24 cellular contexts compared by ENCODE assay signal in the genomic region with DNA sequence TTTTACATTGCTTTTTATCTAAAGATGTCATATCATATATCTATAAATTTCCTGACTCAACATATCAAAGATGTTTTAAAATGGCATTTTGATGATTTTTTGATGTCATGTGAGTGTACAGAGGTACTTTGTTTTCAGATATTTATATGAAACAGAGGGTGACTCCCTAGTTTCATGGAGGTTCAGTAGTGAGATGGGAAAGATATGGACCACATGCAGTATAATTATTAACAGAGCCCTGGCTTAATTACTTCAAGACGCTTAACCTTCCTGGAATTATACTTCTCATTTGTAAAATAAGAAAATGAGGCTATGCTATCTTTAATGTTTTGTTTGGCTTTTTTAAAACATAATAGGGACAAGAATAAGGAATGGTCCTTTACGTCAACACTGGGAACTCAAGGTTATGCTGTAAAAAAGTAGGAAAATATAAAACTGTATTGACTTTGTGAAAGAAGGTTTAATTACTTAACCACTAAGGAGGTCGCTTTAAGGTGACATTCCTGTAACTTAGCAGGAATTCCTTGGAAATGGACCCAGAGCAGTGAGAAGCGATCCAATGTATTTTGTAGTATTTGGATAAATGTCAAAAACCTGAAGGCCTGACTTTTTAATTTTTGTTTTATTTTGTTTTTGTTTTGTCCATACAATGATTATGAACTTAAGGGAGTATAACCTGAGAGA.
"Had no signal": no experiment of that assay in that cellular context is flagged by ENCODE, and none has a peak within 500 bp of the region (broad histone marks: within the 10 kb centered on the region; RNA-seq: fewer than 3 reads in every experiment).

No MANE protein-coding gene starts in this region.

- H3K4me3 ChIP-seq: adrenal gland, ascending aorta, colonic mucosa, dorsolateral prefrontal cortex, heart right ventricle, left ventricle myocardium inferior, thoracic aorta, vagina had no signal

- H3K4me3 Mint-ChIP-seq: activated naive CD8-positive, alpha-beta T cell; activated T-cell treated with anti-CD3 and anti-CD28 coated beads, Interleukin-2, amount 50 U/mL, for 4 hours; nephron progenitor cell; type B pancreatic cell had no signal

- H3K27me3 Mint-ChIP-seq: activated naive CD8-positive, alpha-beta T cell; type B pancreatic cell had no signal

- H3K36me3 ChIP-seq: adrenal gland, ascending aorta, colonic mucosa, heart right ventricle, left ventricle myocardium inferior, thoracic aorta, vagina had no signal

- H2AFZ ChIP-seq: parathyroid adenoma had no signal

- H3K4me1 ChIP-seq: adrenal gland, colonic mucosa, parathyroid adenoma, vagina had no signal

- H3K9ac ChIP-seq: parathyroid adenoma had no signal

- H3K79me2 ChIP-seq: parathyroid adenoma had no signal

- H3K9me3 Mint-ChIP-seq: activated T-cell treated with anti-CD3 and anti-CD28 coated beads, Interleukin-2, amount 50 U/mL, for 4 hours; type B pancreatic cell had no signal

- H3K9me3 ChIP-seq: adrenal gland, ascending aorta, colonic mucosa, heart right ventricle, left ventricle myocardium inferior, thoracic aorta, vagina had no signal

- H3K27ac ChIP-seq: adrenal gland, ascending aorta, colonic mucosa, dorsolateral prefrontal cortex, epithelial cell of prostate, left ventricle myocardium inferior, parathyroid adenoma, thoracic aorta, vagina had no signal

- ATAC-seq: activated T-cell treated with anti-CD3 and anti-CD28 coated beads, Interleukin-2, amount 50 U/mL, for 4 hours had no signal

- H3K36me3 Mint-ChIP-seq: activated naive CD8-positive, alpha-beta T cell; type B pancreatic cell had no signal

- DNase-seq: activated CD8-positive, alpha-beta memory T cell treated with anti-CD3 and anti-CD28 coated beads for 24 hours; activated CD8-positive, alpha-beta memory T cell treated with anti-CD3 and anti-CD28 coated beads, Interleukin-2, amount 50 U/mL, for 4 hours; activated naive CD4-positive, alpha-beta T cell; activated T-cell treated with anti-CD3 and anti-CD28 coated beads, Interleukin-2, amount 50 U/mL, for 4 hours; adrenal gland; colonic mucosa; dorsolateral prefrontal cortex; heart right ventricle; left ventricle myocardium inferior; mammary epithelial cell; nephron progenitor cell; small intestine; stimulated activated CD4-positive, alpha-beta T cell treated with anti-CD3 and anti-CD28 coated beads, Interleukin-15, amount 100 ng/mL, for 24 hours; stimulated activated CD8-positive, alpha-beta memory T cell treated with anti-CD3 and anti-CD28 coated beads, Interleukin-4, amount 100 ng/mL, for 48 hours; stimulated activated naive CD4-positive, alpha-beta T cell; T-helper 1 cell had no signal

- H3K27ac Mint-ChIP-seq: activated naive CD8-positive, alpha-beta T cell; activated T-helper 2 cell treated with anti-CD3 and anti-CD28 coated beads, Interferon-gamma antibody, Interleukin-2, Interleukin-4, amounts not matched to agents 10 μg/mL and 5 μg/mL and 100 μg/mL, durations not matched to agents 14 hours and 24 hours and 36 hours; nephron progenitor cell; type B pancreatic cell had no signal

- H3K27me3 ChIP-seq: adrenal gland, ascending aorta, colonic mucosa, dorsolateral prefrontal cortex, heart right ventricle, vagina had no signal
